Comparison of ENCODE assay signal across 1 cellular context in genomic region chr4:38902695-38903094, GRCh38.
TF ChIP-seq lines count a peak whose summit lies in the region.

No MANE protein-coding gene starts in this region.

TF ChIP-seq in GM12878, 131 proteins besides CTCF, POLR2A, EP300 and RAD21:
- no peak for TF ChIP-seq MYC (IDR thresholded peaks at IDR 0.05; ENCODE audit: insufficient read depth, insufficient read length, insufficient replicate concordance, low read length, severe bottlenecking)
- peak; percentile 79; the same call in 1 of the 2 replicates for TF ChIP-seq SMC3 (IDR thresholded peaks at IDR 0.05; ENCODE audit: borderline replicate concordance, low read length)
